8 cellular contexts compared by ENCODE assay signal in genomic region chr2:206083602-206084467, GRCh38.
DNase-seq lines count a peak whose midpoint lies in the region; TF ChIP-seq lines count a peak whose summit lies in the region.

No MANE protein-coding gene starts in this region.

- peaks cover 32% of the 10 kb centered on the region for H4K20me1 ChIP-seq in Loucy (ENCODE audit: insufficient read depth, low read length, poor library complexity, severe bottlenecking)

- no peaks in the 10 kb centered on the region; the same call in 1 of the 2 replicates for H3K36me3 ChIP-seq in Loucy (ENCODE audit: insufficient read depth, low read length)

- DNase-seq in NCI-H510A treated with DMSO at 0.1 percent for 48 hours (lab: John Stamatoyannopoulos, UW) (peak; percentile 44), NCI-H510A (lab: John Stamatoyannopoulos, UW) (no peak), iPS DF 4.7 (ENCODE audit: extremely low read depth, low spot score) (peak; percentile 92), skeletal muscle cell (ENCODE audit: low read depth) (no peak), GM03348 (ENCODE audit: low spot score) (no peak), posterior cingulate gyrus (no peak)
- peak; percentile 13 for DNase-seq in activated naive CD4-positive, alpha-beta T cell treated with anti-CD3 and anti-CD28 coated beads, Interleukin-2, amount 50 U/mL, for 16 hours

- TF ChIP-seq CTCF in Loucy (conservative IDR thresholded peaks at IDR 0.05; ENCODE audit: low read length), result no peak

- H3K27me3 ChIP-seq in Loucy (ENCODE audit: insufficient read depth, low read length, poor library complexity, severe bottlenecking), result no peaks in the 10 kb centered on the region

- no peaks in the 10 kb centered on the region for H3K9me2 ChIP-seq in Loucy (replicated peaks; ENCODE audit: low read depth, low read length)

- H2AFZ ChIP-seq in Loucy (ENCODE audit: low read length), result no peak overlapping the region

- H3K4me3 ChIP-seq in Loucy (ENCODE audit: low read length, poor library complexity, severe bottlenecking) (peak overlapping the region; percentile 97), skeletal muscle cell (ENCODE audit: low read depth, low read length) (peak overlapping the region; percentile 80)

- intact Hi-C loops in posterior cingulate gyrus (cut with DNase I), result loop anchor here (10.0 kb wide), 1 partner anchor 361 kb away; the partner anchor contains the start of gene ADAM23

- peak overlapping the region; percentile 100 for H3K9ac ChIP-seq in Loucy (ENCODE audit: low read depth, low read length, poor library complexity, severe bottlenecking)

- H3K79me2 ChIP-seq in Loucy (ENCODE audit: insufficient read depth, low read length), result peaks cover 87% of the 10 kb centered on the region

- H3K4me2 ChIP-seq in Loucy (ENCODE audit: low read depth, low read length, poor library complexity, severe bottlenecking), result peak overlapping the region; percentile 98

- H3K4me1 ChIP-seq in Loucy (ENCODE audit: insufficient read depth, low read length, poor library complexity, severe bottlenecking), result peaks cover 33% of the 10 kb centered on the region

- peaks cover 3% of the 10 kb centered on the region for H3F3A ChIP-seq in Loucy (ENCODE audit: low read depth)

- no peaks in the 10 kb centered on the region for H3K9me3 ChIP-seq in Loucy (ENCODE audit: insufficient read depth, low read depth, low read length)

Comparison
In these comparisons a context has a peak if more than half of its experiments do, and no peak if none do; other contexts are left out.
1. DNase-seq: peak in NCI-H510A treated with DMSO at 0.1 percent for 48 hours (single experiment), activated naive CD4-positive, alpha-beta T cell treated with anti-CD3 and anti-CD28 coated beads, Interleukin-2, amount 50 U/mL, for 16 hours (single experiment) and iPS DF 4.7 (single experiment); none in NCI-H510A (single experiment), skeletal muscle cell (single experiment), GM03348 (single experiment) and posterior cingulate gyrus (0 of 10).